18 cellular contexts compared by ENCODE assay signal in genomic region chr12:85821216-85821615, GRCh38. TPM values are rescaled to one million over a fixed set of nuclear protein-coding genes. Genes with fewer than 3 reads are reported as not detected.
DNase-seq lines count a peak whose midpoint lies in the region; FAIRE-seq and TF ChIP-seq lines count a peak whose summit lies in the region.
"Had no signal": no experiment of that assay in that cellular context is flagged by ENCODE, and none has a peak within 500 bp of the region (broad histone marks: within the 10 kb centered on the region; RNA-seq: fewer than 3 reads in every experiment).

No MANE protein-coding gene starts in this region.

- no peak overlapping the region for H3K27ac ChIP-seq in kidney (ENCODE audit: low read depth in 2 of 2, low read length in 2 of 2)
- no peak overlapping the region for H3K27ac ChIP-seq in sigmoid colon
- H3K27ac ChIP-seq: C4-2B, HL-60 had no signal

- H3K9me3 ChIP-seq in kidney (ENCODE audit: control insufficient read depth in 1 of 2, low read length in 2 of 2): no peaks in the 10 kb centered on the region
- no peaks in the 10 kb centered on the region for H3K9me3 ChIP-seq in sigmoid colon
- H3K9me3 ChIP-seq: BE2C had no signal

- H3K9me3 Mint-ChIP-seq in Calu3 (ENCODE audit: low read depth, unreplicated experiment) (no peaks in the 10 kb centered on the region), osteocyte (ENCODE audit: unreplicated experiment) (no peaks in the 10 kb centered on the region)

- BruUV-seq in Calu3 (replicated peaks; lab: Mats Ljungman, UMichigan): no TSS peak

- peak; percentile 95 for FAIRE-seq in kidney (lab: Jason Lieb, UNC)
- FAIRE-seq: GM12892 had no signal

- peak overlapping the region; percentile 6 for H3K27ac Mint-ChIP-seq in Calu3 (ENCODE audit: unreplicated experiment)
- peak overlapping the region; percentile 15 for H3K27ac Mint-ChIP-seq in osteocyte (ENCODE audit: unreplicated experiment)
- H3K27ac Mint-ChIP-seq: CD4-positive, alpha-beta memory T cell; HFFc6 had no signal

- no peaks in the 10 kb centered on the region for H3K27me3 Mint-ChIP-seq in Calu3 (ENCODE audit: unreplicated experiment)
- no peaks in the 10 kb centered on the region for H3K27me3 Mint-ChIP-seq in osteocyte (ENCODE audit: unreplicated experiment)

- H3K36me3 ChIP-seq in kidney (ENCODE audit: control insufficient read depth in 1 of 2, insufficient read depth in 2 of 2, low read length in 2 of 2): no peaks in the 10 kb centered on the region
- H3K36me3 ChIP-seq in sigmoid colon: no peaks in the 10 kb centered on the region
- H3K36me3 ChIP-seq: BE2C had no signal

- no peak for TF ChIP-seq POLR2A in sigmoid colon (IDR thresholded peaks at IDR 0.05)

- CTCF ChIA-PET in Calu3 (lab: Charles Lee): interaction anchor here (0.7 to 2.0 kb wide), 7 partner anchors 15 to 357 kb away, joined by 3 to 13 read pairs (median 3); partner anchors contain the start of gene RASSF9

- intact Hi-C loops in Calu3 (cut with micrococcal nuclease; ENCODE audit: unreplicated experiment) (loop anchor here (2.0 to 5.0 kb wide), 3 partner anchors 46 to 244 kb away; no protein-coding TSS in a partner anchor), kidney (cut with DNase I) (no loop called here), sigmoid colon (cut with DNase I) (no loop called here)

- DNase-seq in Calu3 (no peak), amniotic epithelial cell (ENCODE audit: low read depth) (peak; percentile 39), kidney (no peak), osteocyte (ENCODE audit: extremely low spot score, unreplicated experiment) (no peak), NCI-H2196 treated with DMSO at 0.1 percent for 48 hours (lab: John Stamatoyannopoulos, UW; ENCODE audit: unreplicated experiment) (no peak), sigmoid colon (no peak), HuH-7.5 (ENCODE audit: low spot score) (no peak), NCI-H146 (lab: John Stamatoyannopoulos, UW) (no peak)
- DNase-seq: BE2C; CD4-positive, alpha-beta memory T cell; DND-41; GDM1; HFFc6; IMR-90 had no signal

- H3K9ac ChIP-seq in kidney (ENCODE audit: low read length in 2 of 2): no peak overlapping the region

- H3K4me1 ChIP-seq in kidney (ENCODE audit: control insufficient read depth in 1 of 2, insufficient read depth in 1 of 2, low read depth in 1 of 2, low read length in 2 of 2): no peaks in the 10 kb centered on the region
- no peaks in the 10 kb centered on the region for H3K4me1 ChIP-seq in sigmoid colon
- H3K4me1 ChIP-seq: BE2C had no signal

- H3K4me3 ChIP-seq in kidney (ENCODE audit: low read length in 2 of 2): no peak overlapping the region
- no peak overlapping the region for H3K4me3 ChIP-seq in sigmoid colon

- no peaks in the 10 kb centered on the region for H3K27me3 ChIP-seq in sigmoid colon
- H3K27me3 ChIP-seq: BE2C had no signal

- no peak overlapping the region for H3K4me3 Mint-ChIP-seq in Calu3 (ENCODE audit: low read depth, unreplicated experiment)
- H3K4me3 Mint-ChIP-seq in osteocyte (ENCODE audit: unreplicated experiment): no peak overlapping the region
- H3K4me3 Mint-ChIP-seq: CD4-positive, alpha-beta memory T cell; HFFc6 had no signal

- H3K36me3 Mint-ChIP-seq in Calu3 (ENCODE audit: insufficient read depth, unreplicated experiment): peaks cover 7% of the 10 kb centered on the region
- no peaks in the 10 kb centered on the region for H3K36me3 Mint-ChIP-seq in osteocyte (ENCODE audit: unreplicated experiment)
- H3K36me3 Mint-ChIP-seq: CD4-positive, alpha-beta memory T cell had no signal

- TF ChIP-seq EP300 in sigmoid colon (IDR thresholded peaks at IDR 0.05): no peak

- peaks cover 46% of the 10 kb centered on the region for H3K4me1 Mint-ChIP-seq in Calu3 (ENCODE audit: low read depth, unreplicated experiment)
- peaks cover 35% of the 10 kb centered on the region for H3K4me1 Mint-ChIP-seq in osteocyte (ENCODE audit: unreplicated experiment)

- TF ChIP-seq CTCF in Calu3 (IDR thresholded peaks at IDR 0.05; ENCODE audit: unreplicated experiment) (no peak), kidney (IDR thresholded peaks at IDR 0.05; ENCODE audit: borderline replicate concordance, extremely low read depth, insufficient read depth) (no peak), osteocyte (IDR thresholded peaks at IDR 0.05) (no peak), sigmoid colon (IDR thresholded peaks at IDR 0.05) (no peak)

RNA-seq across cellular contexts. Expression of gene RASSF9, which starts 15.0 kb away (rescaled TPM):
- total RNA-seq in Calu3 (2022) (3.0 and 3.3 TPM in 2 replicates), kidney (10.1 TPM), osteocyte (0.16 TPM in 2 replicates), sigmoid colon (1 to 10 TPM; 2.7 to 3.9 (median 3.3) TPM)
- polyA plus RNA-seq in kidney (ENCODE audit: insufficient read depth, low read depth, low replicate concordance) (1.0 TPM), sigmoid colon (under 1 TPM in 2 of 3 donors, not detected in 1; 0.32 to 0.60 TPM)
- total RNA-seq: CD4-positive, alpha-beta memory T cell had no signal
- polyA plus RNA-seq: CD4-positive, alpha-beta memory T cell had no signal

RNA-seq across cellular contexts. Expression of gene NTS, which starts 52.9 kb away (rescaled TPM):
- total RNA-seq in Calu3 (2022) (not detected in 2 replicates), kidney (0.82 TPM), osteocyte (not detected in 2 replicates), sigmoid colon (not detected)
- polyA plus RNA-seq in kidney (ENCODE audit: insufficient read depth, low read depth, low replicate concordance) (0.54 TPM), sigmoid colon (under 1 TPM in 1 of 3 donors, not detected in 2; 0.50 TPM)
- total RNA-seq: A172; CD4-positive, alpha-beta memory T cell; HFFc6; IMR-90 had no signal
- polyA plus RNA-seq: CD4-positive, alpha-beta memory T cell; IMR-90 had no signal
